ENCODE assay signal across 25 cellular contexts in the genomic region with DNA sequence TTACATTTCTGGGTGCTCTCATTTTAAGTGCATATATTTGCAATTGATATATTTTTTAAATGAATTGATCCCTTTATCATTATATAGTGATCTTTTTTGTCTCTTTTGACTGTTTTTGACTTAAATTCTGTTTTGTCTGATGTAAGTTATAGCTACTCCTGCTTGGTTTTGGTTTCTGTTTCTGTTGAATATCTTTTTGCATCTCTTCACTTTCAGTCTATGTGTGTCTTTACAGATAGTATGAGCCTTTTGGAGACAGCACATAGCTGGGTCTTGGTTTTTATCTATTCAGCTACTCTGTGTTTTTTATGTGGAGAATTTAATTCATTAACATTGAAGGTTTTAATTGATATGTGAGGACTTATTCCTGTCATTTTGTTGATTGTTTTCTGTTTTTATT.
A peak's percentile ranks its signal among the peaks of the same experiment; 100 is the strongest.
DNase-seq lines count a peak whose midpoint lies in the region; ATAC-seq and TF ChIP-seq lines count a peak whose summit lies in the region.
"Had no signal": no experiment of that assay in that cellular context is flagged by ENCODE, and none has a peak within 500 bp of the region (broad histone marks: within the 10 kb centered on the region; RNA-seq: fewer than 3 reads in every experiment).

No MANE protein-coding gene starts in this region.

- POLR2A ChIA-PET in HEK293T (lab: Yijun Ruan, JAX), result no interaction called here

- intact Hi-C loops in upper lobe of right lung (cut with DNase I), result no loop called here

- H3K27me3 ChIP-seq in Loucy (ENCODE audit: insufficient read depth, low read length, poor library complexity, severe bottlenecking), result no peaks in the 10 kb centered on the region
- H3K27me3 ChIP-seq in smooth muscle cell (ENCODE audit: low read depth), result no peaks in the 10 kb centered on the region
- no peaks in the 10 kb centered on the region for H3K27me3 ChIP-seq in upper lobe of right lung
- H3K27me3 ChIP-seq: adrenal gland; BLaER1 treated with 17β-estradiol and CSF1 and Interleukin-3, amounts not matched to agents 10 nM and 100 nM; body of pancreas; dorsolateral prefrontal cortex; pancreas; right atrium auricular region; upper lobe of left lung had no signal

- no peaks in the 10 kb centered on the region for H3K9me2 ChIP-seq in Loucy (replicated peaks; ENCODE audit: low read depth, low read length)

- H3K4me1 ChIP-seq in Loucy (ENCODE audit: insufficient read depth, low read length, poor library complexity, severe bottlenecking) (no peaks in the 10 kb centered on the region), smooth muscle cell (ENCODE audit: low read depth) (no peaks in the 10 kb centered on the region), upper lobe of right lung (no peaks in the 10 kb centered on the region)
- H3K4me1 ChIP-seq: adrenal gland; BLaER1 treated with 17β-estradiol and CSF1 and Interleukin-3, amounts not matched to agents 10 nM and 100 nM; body of pancreas; pancreas; right atrium auricular region; upper lobe of left lung had no signal

- CTCF ChIA-PET in HEK293T (lab: Yijun Ruan, JAX), result no interaction called here

- H3K9ac ChIP-seq in Loucy (ENCODE audit: low read depth, low read length, poor library complexity, severe bottlenecking) (no peak overlapping the region), smooth muscle cell (ENCODE audit: low read depth) (no peak overlapping the region)
- H3K9ac ChIP-seq: BLaER1 treated with 17β-estradiol and CSF1 and Interleukin-3, amounts not matched to agents 10 nM and 100 nM had no signal

- H4K20me1 ChIP-seq in Loucy (ENCODE audit: insufficient read depth, low read length, poor library complexity, severe bottlenecking) (no peaks in the 10 kb centered on the region), smooth muscle cell (ENCODE audit: low read depth) (no peaks in the 10 kb centered on the region)
- H4K20me1 ChIP-seq: BLaER1 treated with 17β-estradiol and CSF1 and Interleukin-3, amounts not matched to agents 10 nM and 100 nM had no signal

- H3K4me2 ChIP-seq in Loucy (ENCODE audit: low read depth, low read length, poor library complexity, severe bottlenecking), result no peak overlapping the region
- no peak overlapping the region for H3K4me2 ChIP-seq in smooth muscle cell
- H3K4me2 ChIP-seq: BLaER1 treated with 17β-estradiol and CSF1 and Interleukin-3, amounts not matched to agents 10 nM and 100 nM had no signal

- H3K4me3 ChIP-seq in Loucy (ENCODE audit: low read length, poor library complexity, severe bottlenecking), result no peak overlapping the region
- no peak overlapping the region for H3K4me3 ChIP-seq in smooth muscle cell
- H3K4me3 ChIP-seq in upper lobe of right lung, result no peak overlapping the region
- H3K4me3 ChIP-seq: adrenal gland; BLaER1 treated with 17β-estradiol and CSF1 and Interleukin-3, amounts not matched to agents 10 nM and 100 nM; body of pancreas; dorsolateral prefrontal cortex; pancreas; right atrium auricular region; upper lobe of left lung had no signal

- no peak for DNase-seq in smooth muscle cell (lab: John Stamatoyannopoulos, UW; ENCODE audit: unreplicated experiment)
- no peak for DNase-seq in pons (ENCODE audit: low spot score)
- no peak for DNase-seq in upper lobe of right lung
- no peak for DNase-seq in HEK293T (ENCODE audit: extremely low spot score)
- DNase-seq: activated B cell treated with CpG ODN at 0.5 μM for 24 hours; activated CD4-positive, alpha-beta T cell treated with anti-CD3 and anti-CD28 coated beads, Interleukin-2, amount 50 U/mL, for 48 hours; activated naive CD4-positive, alpha-beta T cell treated with Interleukin-2 at 50 U/mL for 16 hours; adrenal gland; body of pancreas; DMS53; dorsolateral prefrontal cortex; NCI-H1105 treated with DMSO at 0.1 percent for 48 hours; NCI-H2029; NCI-H526 treated with DMSO at 0.1 percent for 48 hours; pancreas; stimulated activated CD4-positive, alpha-beta T cell treated with anti-CD3 and anti-CD28 coated beads, Interleukin-4, amount 100 ng/mL, for 1 hour; substantia nigra; T-helper 1 cell; upper lobe of left lung had no signal

- TF ChIP-seq CTCF in Loucy (conservative IDR thresholded peaks at IDR 0.05; ENCODE audit: low read length) (no peak), smooth muscle cell (IDR thresholded peaks at IDR 0.05; ENCODE audit: borderline replicate concordance, insufficient read depth, poor library complexity, severe bottlenecking) (no peak), upper lobe of right lung (IDR thresholded peaks at IDR 0.05) (no peak)

- H3F3A ChIP-seq in Loucy (ENCODE audit: low read depth) (no peaks in the 10 kb centered on the region), smooth muscle cell (ENCODE audit: low read depth) (no peaks in the 10 kb centered on the region)

- ATAC-seq in GM18909 (IDR thresholded peaks at IDR 0.05; ENCODE audit: poor library complexity, unreplicated experiment) (peak; percentile 59), HG02571 (IDR thresholded peaks at IDR 0.05; ENCODE audit: unreplicated experiment) (peak; percentile 61), upper lobe of right lung (no peak)
- ATAC-seq: body of pancreas; natural killer cell treated with Interleukin-12 subunit alpha and Interleukin-12 subunit beta and Interleukin-15 and Interleukin-18, amount 100 ng/mL, for 72 hours; pancreas had no signal

- H3K27ac ChIP-seq in smooth muscle cell (ENCODE audit: low read depth) (no peak overlapping the region), upper lobe of right lung (no peak overlapping the region)
- H3K27ac ChIP-seq: adrenal gland; BLaER1 treated with 17β-estradiol and CSF1 and Interleukin-3, amounts not matched to agents 10 nM and 100 nM; body of pancreas; dorsolateral prefrontal cortex; pancreas; right atrium auricular region; upper lobe of left lung had no signal

- H3K9me3 ChIP-seq in Loucy (ENCODE audit: insufficient read depth, low read depth, low read length), result 0 out of 2 replicates have a peak, but pooled peaks cover 12% of the 10 kb centered on the region
- peaks cover 3% of the 10 kb centered on the region for H3K9me3 ChIP-seq in smooth muscle cell (replicated peaks; ENCODE audit: low read depth)
- H3K9me3 ChIP-seq in upper lobe of right lung, result no peaks in the 10 kb centered on the region
- H3K9me3 ChIP-seq: adrenal gland, body of pancreas had no signal

- H3K79me2 ChIP-seq in Loucy (ENCODE audit: insufficient read depth, low read length) (no peaks in the 10 kb centered on the region), smooth muscle cell (ENCODE audit: low read depth) (no peaks in the 10 kb centered on the region)

- no peaks in the 10 kb centered on the region for H3K36me3 ChIP-seq in Loucy (ENCODE audit: insufficient read depth, low read length)
- no peaks in the 10 kb centered on the region for H3K36me3 ChIP-seq in smooth muscle cell (ENCODE audit: low read depth)
- H3K36me3 ChIP-seq in upper lobe of right lung, result no peaks in the 10 kb centered on the region
- H3K36me3 ChIP-seq: adrenal gland; BLaER1 treated with 17β-estradiol and CSF1 and Interleukin-3, amounts not matched to agents 10 nM and 100 nM; pancreas; right atrium auricular region; upper lobe of left lung had no signal

- peak overlapping the region; percentile 63 for H2AFZ ChIP-seq in Loucy (ENCODE audit: low read length)
- H2AFZ ChIP-seq in smooth muscle cell (ENCODE audit: low read depth), result peak overlapping the region; percentile 2

TF ChIP-seq in HEK293T, 16 proteins besides CTCF, POLR2A, EP300 and RAD21:
- TF ChIP-seq SP1 (IDR thresholded peaks at IDR 0.05), result no peak
- no peak for TF ChIP-seq BHLHE40 (IDR thresholded peaks at IDR 0.05; ENCODE audit: borderline replicate concordance)
- TF ChIP-seq ARNT (IDR thresholded peaks at IDR 0.05), result no peak
- no peak for TF ChIP-seq HDGF (IDR thresholded peaks at IDR 0.05; ENCODE audit: borderline replicate concordance)
- TF ChIP-seq, protein P1, sequence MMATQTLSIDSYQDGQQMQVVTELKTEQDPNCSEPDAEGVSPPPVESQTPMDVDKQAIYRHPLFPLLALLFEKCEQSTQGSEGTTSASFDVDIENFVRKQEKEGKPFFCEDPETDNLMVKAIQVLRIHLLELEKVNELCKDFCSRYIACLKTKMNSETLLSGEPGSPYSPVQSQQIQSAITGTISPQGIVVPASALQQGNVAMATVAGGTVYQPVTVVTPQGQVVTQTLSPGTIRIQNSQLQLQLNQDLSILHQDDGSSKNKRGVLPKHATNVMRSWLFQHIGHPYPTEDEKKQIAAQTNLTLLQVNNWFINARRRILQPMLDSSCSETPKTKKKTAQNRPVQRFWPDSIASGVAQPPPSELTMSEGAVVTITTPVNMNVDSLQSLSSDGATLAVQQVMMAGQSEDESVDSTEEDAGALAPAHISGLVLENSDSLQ (IDR thresholded peaks at IDR 0.05), result no peak
- TF ChIP-seq NFRKB (IDR thresholded peaks at IDR 0.05), result no peak
- no peak for TF ChIP-seq FOXM1 (IDR thresholded peaks at IDR 0.05; ENCODE audit: borderline replicate concordance)
- no peak for TF ChIP-seq CTBP1 (IDR thresholded peaks at IDR 0.05; ENCODE audit: borderline replicate concordance)
- no peak for TF ChIP-seq ZNF384 (IDR thresholded peaks at IDR 0.05)
- TF ChIP-seq LEF1 (IDR thresholded peaks at IDR 0.05; ENCODE audit: borderline replicate concordance), result no peak
- no peak for TF ChIP-seq FOXK2 (IDR thresholded peaks at IDR 0.05)
- no peak for TF ChIP-seq TARDBP (IDR thresholded peaks at IDR 0.05)
- TF ChIP-seq ELF4 (IDR thresholded peaks at IDR 0.05), result no peak
- TF ChIP-seq L3MBTL2 (conservative IDR thresholded peaks at IDR 0.05), result no peak
- no peak for TF ChIP-seq SUZ12 (IDR thresholded peaks at IDR 0.05)
